7 cellular contexts compared by ENCODE assay signal in genomic region chr10:110311357-110311949, GRCh38. TPM values are rescaled to one million over a fixed set of nuclear protein-coding genes. Genes with fewer than 3 reads are reported as not detected.
DNase-seq lines count a peak whose midpoint lies in the region; ATAC-seq and TF ChIP-seq lines count a peak whose summit lies in the region.

No MANE protein-coding gene starts in this region.

- no peak overlapping the region for H3K9ac ChIP-seq in trophoblast cell (ENCODE audit: low read length)

- H3K4me3 Mint-ChIP-seq in activated CD8-positive, alpha-beta T cell treated with anti-CD3 and anti-CD28 coated beads, Interleukin-2, amount 10 ng/mL, durations not matched to agents 7 days and 5 days: no peak overlapping the region

- no peaks in the 10 kb centered on the region for H3K9me3 Mint-ChIP-seq in activated CD8-positive, alpha-beta T cell treated with anti-CD3 and anti-CD28 coated beads, Interleukin-2, amount 10 ng/mL, durations not matched to agents 7 days and 5 days (ENCODE audit: insufficient read depth)

- H3K4me1 ChIP-seq in trophoblast cell (ENCODE audit: control insufficient read depth in 1 of 2, insufficient read depth in 2 of 2, low read length in 2 of 2): no peaks in the 10 kb centered on the region

- no peaks in the 10 kb centered on the region for H3K36me3 Mint-ChIP-seq in activated CD8-positive, alpha-beta T cell treated with anti-CD3 and anti-CD28 coated beads, Interleukin-2, amount 10 ng/mL, durations not matched to agents 7 days and 5 days (ENCODE audit: low read depth)

- H4K8ac ChIP-seq in trophoblast cell (ENCODE audit: low read depth, low read length): no peak overlapping the region

- no peak overlapping the region for H4K91ac ChIP-seq in trophoblast cell (ENCODE audit: low read depth, low read length)

- H3K23ac ChIP-seq in trophoblast cell (ENCODE audit: low read length): no peak overlapping the region

- H3K14ac ChIP-seq in trophoblast cell (ENCODE audit: low read length): no peak overlapping the region

- WGBS in trophoblast cell (ENCODE audit: extremely low coverage, insufficient coverage, insufficient read length): no CpG with 5 or more reads among the region's 3 CpGs

- no peak overlapping the region for H3K27ac Mint-ChIP-seq in activated CD8-positive, alpha-beta T cell treated with anti-CD3 and anti-CD28 coated beads, Interleukin-2, amount 10 ng/mL, durations not matched to agents 7 days and 5 days

- no peaks in the 10 kb centered on the region for H3K36me3 ChIP-seq in H7 (replicated peaks; ENCODE audit: control insufficient read depth, insufficient read depth, low read length)
- H3K36me3 ChIP-seq in trophoblast cell (ENCODE audit: control insufficient read depth in 1 of 2, insufficient read depth in 2 of 2, low read length in 2 of 2): no peaks in the 10 kb centered on the region

- H3K18ac ChIP-seq in trophoblast cell (ENCODE audit: low read length): no peak overlapping the region

- no peak overlapping the region for H2AK5ac ChIP-seq in trophoblast cell (ENCODE audit: low read length)

- peak; percentile 69 for ATAC-seq in activated CD8-positive, alpha-beta T cell treated with anti-CD3 and anti-CD28 coated beads, Interleukin-2, amount 10 ng/mL, durations not matched to agents 7 days and 5 days
- ATAC-seq in GM18502 (IDR thresholded peaks at IDR 0.05; ENCODE audit: poor library complexity, unreplicated experiment): no peak

- no peak overlapping the region for H3K4me3 ChIP-seq in H7 (ENCODE audit: insufficient read depth, low read depth, low read length)
- H3K4me3 ChIP-seq in foreskin fibroblast (ENCODE audit: low read depth in 1 of 2, low read length in 2 of 2): no peak overlapping the region
- no peak overlapping the region for H3K4me3 ChIP-seq in trophoblast cell (ENCODE audit: low read depth, low read length)

- no peak overlapping the region for H2BK12ac ChIP-seq in trophoblast cell (ENCODE audit: low read length)

- H2BK120ac ChIP-seq in trophoblast cell (ENCODE audit: insufficient read depth, low read length, poor library complexity): no peak overlapping the region

- peaks cover 18% of the 10 kb centered on the region for H3K4me1 Mint-ChIP-seq in activated CD8-positive, alpha-beta T cell treated with anti-CD3 and anti-CD28 coated beads, Interleukin-2, amount 10 ng/mL, durations not matched to agents 7 days and 5 days (ENCODE audit: low read depth)

- H3K4me2 ChIP-seq in trophoblast cell (ENCODE audit: low read length): no peak overlapping the region

- H3K27me3 Mint-ChIP-seq in activated CD8-positive, alpha-beta T cell treated with anti-CD3 and anti-CD28 coated beads, Interleukin-2, amount 10 ng/mL, durations not matched to agents 7 days and 5 days (ENCODE audit: low read depth): peaks cover 13% of the 10 kb centered on the region

- H2AFZ ChIP-seq in trophoblast cell (ENCODE audit: insufficient read depth, low read length, poor library complexity): no peak overlapping the region

- no peaks in the 10 kb centered on the region for H3K9me3 ChIP-seq in trophoblast cell (ENCODE audit: insufficient read depth, low read depth, low read length)

- POLR2A ChIA-PET in activated CD8-positive, alpha-beta T cell treated with anti-CD3 and anti-CD28 coated beads, Interleukin-2, amount 10 ng/mL, durations not matched to agents 7 days and 5 days (lab: Charles Lee): no interaction called here

- TF ChIP-seq CTCF in foreskin fibroblast (IDR thresholded peaks at IDR 0.05; ENCODE audit: low read depth, low read length): peak; percentile 51

- no peak overlapping the region for H2BK5ac ChIP-seq in trophoblast cell (ENCODE audit: low read depth, low read length, poor library complexity)

- DNase-seq in DMS153 (lab: John Stamatoyannopoulos, UW) (peak; percentile 11), H7 (peak; percentile 62), NCI-H2227 treated with DMSO at 0.1 percent for 48 hours (lab: John Stamatoyannopoulos, UW) (peak; percentile 44), foreskin fibroblast (peak; percentile 52 to 83), trophoblast cell (peak; percentile 26 to 73)
- peak; percentile 47 for DNase-seq in activated CD8-positive, alpha-beta T cell treated with anti-CD3 and anti-CD28 coated beads, Interleukin-2, amount 10 ng/mL, durations not matched to agents 7 days and 5 days

- no peaks in the 10 kb centered on the region for H3K79me1 ChIP-seq in trophoblast cell (ENCODE audit: low read length)

- H3K27me3 ChIP-seq in H7 (ENCODE audit: control insufficient read depth, insufficient read depth, low read length) (no peaks in the 10 kb centered on the region), trophoblast cell (ENCODE audit: insufficient read depth, low read length) (no peaks in the 10 kb centered on the region)

- H3K79me2 ChIP-seq in trophoblast cell (ENCODE audit: control insufficient read depth, insufficient read depth, low read length, poor library complexity): no peaks in the 10 kb centered on the region

- no peak overlapping the region for H4K12ac ChIP-seq in trophoblast cell (ENCODE audit: low read depth, low read length)

- no peak overlapping the region for H3K4ac ChIP-seq in trophoblast cell (ENCODE audit: low read depth, low read length)

- no peak overlapping the region for H3K27ac ChIP-seq in trophoblast cell (ENCODE audit: low read depth, low read length)

- CTCF ChIA-PET in activated CD8-positive, alpha-beta T cell treated with anti-CD3 and anti-CD28 coated beads, Interleukin-2, amount 10 ng/mL, durations not matched to agents 7 days and 5 days (lab: Charles Lee): interaction anchor here (1.0 to 3.4 kb wide), 14 partner anchors 44 to 289 kb away, joined by 3 to 25 read pairs (median 4); no protein-coding TSS in a partner anchor

RNA-seq across cellular contexts. Expression of gene SMNDC1, which starts 6.7 kb away (rescaled TPM):
- 9.1 and 9.6 TPM in 2 replicates for total RNA-seq in H7 (2014; rRNA removed; shearing (Covaris generic))
- 10 to 100 TPM; 37.5 to 37.8 TPM for total RNA-seq in activated CD8-positive, alpha-beta T cell treated with anti-CD3 and anti-CD28 coated beads, Interleukin-2, amount 10 ng/mL, durations not matched to agents 7 days and 5 days
- 35.4 and 36.5 TPM in 2 replicates for polyA plus RNA-seq in trophoblast cell (2013)

Comparison
In these comparisons a context has a peak if more than half of its experiments do, and no peak if none do; other contexts are left out.
1. DNase-seq: peak in every context shown above with its lines; median percentile 68 in foreskin fibroblast; 62 in H7; 50 in trophoblast cell; 47 in activated CD8-positive, alpha-beta T cell treated with anti-CD3 and anti-CD28 coated beads, Interleukin-2, amount 10 ng/mL, durations not matched to agents 7 days and 5 days; 44 in NCI-H2227 treated with DMSO at 0.1 percent for 48 hours; 11 in DMS153.